ENCODE assay signal across 27 cellular contexts in the genomic region with DNA sequence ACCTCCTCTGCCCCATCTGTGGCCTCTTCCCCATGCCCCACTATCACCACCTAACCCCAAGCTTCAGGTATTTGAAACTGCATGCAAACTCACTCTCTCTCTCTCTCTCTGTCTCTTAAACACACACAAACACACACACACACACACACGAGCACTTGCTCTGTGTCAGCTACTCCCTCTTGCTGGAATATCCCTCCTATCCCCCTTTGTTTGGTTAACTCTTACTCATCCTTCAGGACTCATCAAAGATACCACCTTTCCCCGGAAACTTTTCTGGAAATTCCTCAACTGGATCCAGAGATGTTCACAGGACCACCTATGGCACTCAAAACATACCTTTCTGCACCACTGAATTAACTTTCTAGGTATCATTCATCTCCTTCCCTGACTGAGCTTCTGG.
"Had no signal": no experiment of that assay in that cellular context is flagged by ENCODE, and none has a peak within 500 bp of the region (broad histone marks: within the 10 kb centered on the region; RNA-seq: fewer than 3 reads in every experiment).

No MANE protein-coding gene starts in this region.

- H3K27ac ChIP-seq: left lung, lower lobe of right lung, parathyroid adenoma, psoas muscle, skin epidermis, suprapubic skin, thoracic aorta, tibial artery, upper lobe of right lung, uterus had no signal

- H3K36me3 ChIP-seq: heart left ventricle, left lung, lower lobe of right lung, suprapubic skin, thoracic aorta, tibial artery, upper lobe of right lung, uterus had no signal

- H3K27me3 Mint-ChIP-seq: naive B cell; stimulated activated naive CD8-positive, alpha-beta T cell treated with anti-CD3 and anti-CD28 coated beads, Interleukin-15, Interleukin-2, amounts not matched to agents 100 ng/mL and 50 ng/mL, for 24 hours had no signal

- ATAC-seq: heart left ventricle; left colon; left lung; lower lobe of right lung; natural killer cell; psoas muscle; sciatic nerve; stimulated activated effector memory CD8-positive, alpha-beta T cell treated with anti-CD3 and anti-CD28 coated beads, Interleukin-12 subunit alpha, Interleukin-12 subunit beta, amount 100 ng/mL, for 72 hours; upper lobe of right lung had no signal

- H3K9ac ChIP-seq: parathyroid adenoma had no signal

- H2AFZ ChIP-seq: parathyroid adenoma had no signal

- DNase-seq: heart left ventricle; hypothalamus; islet precursor cell; left colon; left lung; lower lobe of right lung; mammary epithelial cell; mesenchymal stem cell; naive B cell; natural killer cell; nephron progenitor cell; nucleus accumbens; psoas muscle; stimulated activated CD4-positive, alpha-beta T cell treated with anti-CD3 and anti-CD28 coated beads, Interleukin-4, amount 100 ng/mL, for 24 hours; stimulated activated naive CD4-positive, alpha-beta T cell; tibial artery; trophoblast cell; upper lobe of right lung; uterus had no signal

- H3K4me1 ChIP-seq: left lung, lower lobe of right lung, parathyroid adenoma, psoas muscle, suprapubic skin, tibial artery, upper lobe of right lung, uterus had no signal

- H3K4me1 Mint-ChIP-seq: mesothelial cell of epicardium; nephron progenitor cell; stimulated activated effector memory CD8-positive, alpha-beta T cell treated with anti-CD3 and anti-CD28 coated beads, Interleukin-12 subunit alpha, Interleukin-12 subunit beta, amount 100 ng/mL, for 72 hours had no signal

- H3K27ac Mint-ChIP-seq: mesothelial cell of epicardium; natural killer cell; nephron progenitor cell; stimulated activated effector memory CD8-positive, alpha-beta T cell treated with anti-CD3 and anti-CD28 coated beads, Interleukin-12 subunit alpha, Interleukin-12 subunit beta, amount 100 ng/mL, for 72 hours; stimulated activated naive CD8-positive, alpha-beta T cell treated with anti-CD3 and anti-CD28 coated beads, Interleukin-15, Interleukin-2, amounts not matched to agents 100 ng/mL and 50 ng/mL, for 24 hours had no signal

- H3K9me3 ChIP-seq: left lung, lower lobe of right lung, psoas muscle, suprapubic skin, thoracic aorta, tibial artery, upper lobe of right lung, uterus had no signal

- H3K79me2 ChIP-seq: parathyroid adenoma had no signal

- H3K4me3 Mint-ChIP-seq: mesothelial cell of epicardium; naive B cell; natural killer cell; nephron progenitor cell; stimulated activated effector memory CD8-positive, alpha-beta T cell treated with anti-CD3 and anti-CD28 coated beads, Interleukin-12 subunit alpha, Interleukin-12 subunit beta, amount 100 ng/mL, for 72 hours; stimulated activated naive CD8-positive, alpha-beta T cell treated with anti-CD3 and anti-CD28 coated beads, Interleukin-15, Interleukin-2, amounts not matched to agents 100 ng/mL and 50 ng/mL, for 24 hours had no signal

- H3K4me3 ChIP-seq: heart left ventricle, left lung, lower lobe of right lung, psoas muscle, skin epidermis, suprapubic skin, thoracic aorta, tibial artery, upper lobe of right lung, uterus had no signal

- H3K9me3 Mint-ChIP-seq: natural killer cell; stimulated activated naive CD8-positive, alpha-beta T cell treated with anti-CD3 and anti-CD28 coated beads, Interleukin-15, Interleukin-2, amounts not matched to agents 100 ng/mL and 50 ng/mL, for 24 hours had no signal

- H3K36me3 Mint-ChIP-seq: natural killer cell; stimulated activated effector memory CD8-positive, alpha-beta T cell treated with anti-CD3 and anti-CD28 coated beads, Interleukin-12 subunit alpha, Interleukin-12 subunit beta, amount 100 ng/mL, for 72 hours had no signal

- H3K27me3 ChIP-seq: heart left ventricle, left lung, suprapubic skin, tibial artery, upper lobe of right lung, uterus had no signal
